In the genomic region with DNA sequence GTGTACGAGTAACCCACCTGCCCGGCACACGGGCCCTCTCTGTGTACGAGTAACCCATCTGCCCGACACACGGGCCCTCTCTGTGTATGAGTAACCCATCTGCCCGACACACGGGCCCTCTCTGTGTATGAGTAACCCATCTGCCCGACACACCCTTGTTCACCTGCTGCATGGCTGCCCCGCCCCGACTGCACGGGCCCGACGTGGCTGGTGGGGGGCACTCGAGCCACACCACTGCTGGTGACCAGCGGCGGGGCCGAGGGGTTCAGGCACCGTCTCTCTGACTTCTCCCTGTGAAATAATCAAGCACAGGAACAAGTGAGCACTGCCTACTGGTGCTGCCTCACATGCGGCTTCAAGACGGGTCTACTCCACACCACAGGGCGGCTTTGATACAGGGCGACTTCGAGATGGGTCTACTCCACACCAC, we compare ENCODE assay signal across 15 cellular contexts. TPM values are rescaled to one million over a fixed set of nuclear protein-coding genes. Genes with fewer than 3 reads are reported as not detected.
A peak's percentile ranks its signal among the peaks of the same experiment; 100 is the strongest.
DNase-seq lines count a peak whose midpoint lies in the region; ATAC-seq and TF ChIP-seq lines count a peak whose summit lies in the region.
"Had no signal": no experiment of that assay in that cellular context is flagged by ENCODE, and none has a peak within 500 bp of the region (broad histone marks: within the 10 kb centered on the region; RNA-seq: fewer than 3 reads in every experiment).

No MANE protein-coding gene starts in this region.

- CTCF ChIA-PET in PC-3 (lab: Charles Lee) = no interaction called here

- H3K9me2 ChIP-seq in PC-3 (replicated peaks; ENCODE audit: low read length) = no peaks in the 10 kb centered on the region

- no peak overlapping the region for H2AFZ ChIP-seq in PC-3 (ENCODE audit: low read length)

- H3K36me3 Mint-ChIP-seq in stimulated activated memory B cell treated with anti-CD40 and anti-IgM and Interleukin-4, amounts not matched to agents 10 μg/mL and 1 μg/mL and 100 μg/mL, for 72 hours = peaks cover 9% of the 10 kb centered on the region

- no peak overlapping the region for H3K27ac Mint-ChIP-seq in stimulated activated memory B cell treated with anti-CD40 and anti-IgM and Interleukin-4, amounts not matched to agents 10 μg/mL and 1 μg/mL and 100 μg/mL, for 72 hours
- H3K27ac Mint-ChIP-seq: CD14-positive monocyte had no signal

- TF ChIP-seq CTCF in left ventricle myocardium inferior (IDR thresholded peaks at IDR 0.05; ENCODE audit: borderline replicate concordance) (no peak), heart left ventricle (IDR thresholded peaks at IDR 0.05) (no peak), PC-3 (conservative IDR thresholded peaks at IDR 0.05; ENCODE audit: low read depth, low read length) (no peak)

- peaks cover 11% of the 10 kb centered on the region for H3K27me3 Mint-ChIP-seq in stimulated activated memory B cell treated with anti-CD40 and anti-IgM and Interleukin-4, amounts not matched to agents 10 μg/mL and 1 μg/mL and 100 μg/mL, for 72 hours

- no peaks in the 10 kb centered on the region for H3K79me2 ChIP-seq in PC-3 (ENCODE audit: low read length)

- DNase-seq in left ventricle myocardium inferior (peak; percentile 9), heart left ventricle (no peak), PC-3 (peak; percentile 6), kidney tubule cell (ENCODE audit: low spot score) (peak; percentile 68), globus pallidus (ENCODE audit: low spot score) (no peak)
- DNase-seq: AML-193, DMS 273 treated with DMSO at 0.1 percent for 48 hours, H7, NCI-H1436 treated with DMSO at 0.1 percent for 48 hours, NCI-H2081, NCI-H510A had no signal

- H3K9me3 ChIP-seq in left ventricle myocardium inferior (replicated peaks) (no peaks in the 10 kb centered on the region), heart left ventricle (no peaks in the 10 kb centered on the region), PC-3 (ENCODE audit: low read length) (no peaks in the 10 kb centered on the region)

- H3K9ac ChIP-seq in PC-3 (ENCODE audit: low read length) = no peak overlapping the region

- H3K4me1 ChIP-seq in left ventricle myocardium inferior = peaks cover 6% of the 10 kb centered on the region
- H3K4me1 ChIP-seq in heart left ventricle = peaks cover 0 to 6% (median 0%) of the 10 kb centered on the region in 12 donors
- no peaks in the 10 kb centered on the region for H3K4me1 ChIP-seq in PC-3 (ENCODE audit: insufficient read depth, low read length)

- H3K27me3 ChIP-seq in left ventricle myocardium inferior (ENCODE audit: low read depth) (no peaks in the 10 kb centered on the region), heart left ventricle (no peaks in the 10 kb centered on the region), PC-3 (ENCODE audit: low read length) (no peaks in the 10 kb centered on the region)

- H3K36me3 ChIP-seq in left ventricle myocardium inferior (peaks cover 92% of the 10 kb centered on the region), heart left ventricle (peaks cover 0 to 100% (median 96%) of the 10 kb centered on the region in 9 donors), PC-3 (ENCODE audit: low read depth, low read length) (no peaks in the 10 kb centered on the region)

- H3F3A ChIP-seq in PC-3 (ENCODE audit: low read length, unreplicated experiment) = no peaks in the 10 kb centered on the region

- POLR2A ChIA-PET in PC-3 (lab: Charles Lee; ENCODE audit: unreplicated experiment) = no interaction called here

- H3K4me3 Mint-ChIP-seq in stimulated activated memory B cell treated with anti-CD40 and anti-IgM and Interleukin-4, amounts not matched to agents 10 μg/mL and 1 μg/mL and 100 μg/mL, for 72 hours = no peak overlapping the region
- H3K4me3 Mint-ChIP-seq: CD14-positive monocyte had no signal

- no peaks in the 10 kb centered on the region for H4K20me1 ChIP-seq in PC-3 (ENCODE audit: low read length)

- H3K4me3 ChIP-seq in left ventricle myocardium inferior (no peak overlapping the region), heart left ventricle (no peak overlapping the region), PC-3 (ENCODE audit: low read length) (no peak overlapping the region)
- H3K4me3 ChIP-seq: K562 had no signal

- intact Hi-C loops in left ventricle myocardium inferior (cut with micrococcal nuclease) = no loop called here
- intact Hi-C loops in heart left ventricle (cut with DNase I) = loop anchor here in 6 of 10 donors (5.0 to 10.0 kb wide), 7 partner anchors 81 to 223 kb away; partner anchors contain the start of gene ZCCHC14 (in 1 of the 6)
- intact Hi-C loops in PC-3 (cut with micrococcal nuclease) = loop anchor here (10.0 kb wide), 1 partner anchor 51 kb away; no protein-coding TSS in a partner anchor

- ATAC-seq in heart left ventricle (no peak), PC-3 (no peak), HG03432 (IDR thresholded peaks at IDR 0.05; ENCODE audit: unreplicated experiment) (no peak)
- peak; percentile 62 for ATAC-seq in stimulated activated memory B cell treated with anti-CD40 and anti-IgM and Interleukin-4, amounts not matched to agents 10 μg/mL and 1 μg/mL and 100 μg/mL, for 72 hours
- ATAC-seq: K562 had no signal

- no peak for TF ChIP-seq POLR2A in heart left ventricle (IDR thresholded peaks at IDR 0.05)

- no TSS peak for BruUV-seq in PC-3 (replicated peaks; lab: Mats Ljungman, UMichigan)

- H3K4me2 ChIP-seq in PC-3 (ENCODE audit: low read length) = no peak overlapping the region

- H3K9me3 Mint-ChIP-seq in stimulated activated memory B cell treated with anti-CD40 and anti-IgM and Interleukin-4, amounts not matched to agents 10 μg/mL and 1 μg/mL and 100 μg/mL, for 72 hours = no peaks in the 10 kb centered on the region

- WGBS in heart left ventricle, 4 donors = 90 to 91% (median 90%) methylated on average over 24 of the region's 24 CpGs

- H3K4me1 Mint-ChIP-seq in stimulated activated memory B cell treated with anti-CD40 and anti-IgM and Interleukin-4, amounts not matched to agents 10 μg/mL and 1 μg/mL and 100 μg/mL, for 72 hours = no peaks in the 10 kb centered on the region
- H3K4me1 Mint-ChIP-seq: CD14-positive monocyte had no signal

- H3K27ac ChIP-seq in left ventricle myocardium inferior (replicated peaks) = no peak overlapping the region
- H3K27ac ChIP-seq in heart left ventricle = no peak overlapping the region
- H3K27ac ChIP-seq in PC-3 (ENCODE audit: low read length) = no peak overlapping the region

RNA-seq across cellular contexts. Expression of gene MAP1LC3B, which starts 22.1 kb away (rescaled TPM):
- total RNA-seq in left ventricle myocardium inferior (131 TPM), heart left ventricle (100 to 1,000 TPM in 7 of 9 donors, 10 to 100 TPM in 2; 70.7 to 194 (median 116) TPM), PC-3 (2014; rRNA removed) (11.0 and 11.9 TPM in 2 replicates)
- 100 to 1,000 TPM in 1 of 2 donors, 10 to 100 TPM in 1; 82.4 to 263 TPM for polyA plus RNA-seq in heart left ventricle

RNA-seq across cellular contexts. Expression of gene FBXO31, which starts 30.7 kb away (rescaled TPM):
- total RNA-seq in left ventricle myocardium inferior (74.5 TPM), heart left ventricle (100 to 1,000 TPM in 1 of 9 donors, 10 to 100 TPM in 8; 55.5 to 130 (median 71.9) TPM), PC-3 (2014; rRNA removed) (14.8 and 17.7 TPM in 2 replicates)
- polyA plus RNA-seq in heart left ventricle = 10 to 100 TPM; 20.0 to 28.8 TPM

Comparison
In these comparisons a context has a peak if more than half of its experiments do, and no peak if none do; other contexts are left out.
1. DNase-seq: peak in left ventricle myocardium inferior (single experiment), PC-3 (single experiment) and kidney tubule cell (single experiment); none in heart left ventricle (0 of 5) and globus pallidus (single experiment).